Comparison of ENCODE assay signal across 8 cellular contexts in genomic region chr7:55365680-55366460, GRCh38. TPM values are rescaled to one million over a fixed set of nuclear protein-coding genes. Genes with fewer than 3 reads are reported as not detected.
DNase-seq lines count a peak whose midpoint lies in the region; ATAC-seq and TF ChIP-seq lines count a peak whose summit lies in the region.

No MANE protein-coding gene starts in this region.

- H3K27me3 Mint-ChIP-seq in H9 (ENCODE audit: low read depth) (no peaks in the 10 kb centered on the region; the same call in 1 of the 2 replicates), neural progenitor cell (ENCODE audit: insufficient read depth, low read depth) (peaks cover 6% of the 10 kb centered on the region)

- peaks cover 4% of the 10 kb centered on the region for H3K23me2 ChIP-seq in H9 (ENCODE audit: insufficient read length, low read depth, low read length, poor library complexity, severe bottlenecking)

- H2BK12ac ChIP-seq in H9 (ENCODE audit: insufficient read length, low read depth, low read length), result no peak overlapping the region

- H4K91ac ChIP-seq in H9 (ENCODE audit: insufficient read length, low read depth, low read length), result no peak overlapping the region

- H3K4me3 ChIP-seq in Loucy (ENCODE audit: low read length, poor library complexity, severe bottlenecking) (peak overlapping the region; percentile 96), neural progenitor cell (peak overlapping the region; percentile 93), stomach smooth muscle (ENCODE audit: low read length in 2 of 2) (peak overlapping the region; percentile 96 to 100)

- DNase-seq in GDM1 (lab: John Stamatoyannopoulos, UW) (peak; percentile 94), H9 (peak; percentile 93), SHP77 (lab: John Stamatoyannopoulos, UW) (peak; percentile 89 to 94), activated gamma-delta T cell treated with Interleukin-2 at 50 U/mL for 16 hours (peak; percentile 93), foreskin keratinocyte (peak; percentile 92 to 96), neural progenitor cell (ENCODE audit: low spot score) (peak; percentile 97)

- no peaks in the 10 kb centered on the region; the same call in 1 of the 2 replicates for H3K79me2 ChIP-seq in H9 (ENCODE audit: insufficient read depth, low read length)
- peaks cover 26% of the 10 kb centered on the region for H3K79me2 ChIP-seq in Loucy (ENCODE audit: insufficient read depth, low read length)
- H3K79me2 ChIP-seq in neural progenitor cell (ENCODE audit: low read depth), result no peaks in the 10 kb centered on the region

- H3K4me2 ChIP-seq in H9 (ENCODE audit: insufficient read depth, insufficient read length, low read length) (peak overlapping the region; percentile 90), Loucy (ENCODE audit: low read depth, low read length, poor library complexity, severe bottlenecking) (peak overlapping the region; percentile 95), neural progenitor cell (peak overlapping the region; percentile 83)

- no peak overlapping the region for H2BK120ac ChIP-seq in H9 (ENCODE audit: low read depth, low read length, poor library complexity, severe bottlenecking)

- H4K5ac ChIP-seq in H9 (ENCODE audit: insufficient read length, low read depth, low read length), result peak overlapping the region; percentile 95

- H3K9ac ChIP-seq in H9 (ENCODE audit: extremely low read depth, insufficient read length, low read length), result peak overlapping the region; percentile 98
- H3K9ac ChIP-seq in Loucy (ENCODE audit: low read depth, low read length, poor library complexity, severe bottlenecking), result peak overlapping the region; percentile 97
- peak overlapping the region; percentile 98 for H3K9ac ChIP-seq in neural progenitor cell
- peak overlapping the region; percentile 99 to 100 for H3K9ac ChIP-seq in stomach smooth muscle (ENCODE audit: low read length in 2 of 2)

- peak overlapping the region; percentile 90 to 93 for H3K4me3 Mint-ChIP-seq in H9
- peak overlapping the region; percentile 95 for H3K4me3 Mint-ChIP-seq in neural progenitor cell

- H3K27me3 ChIP-seq in H9 (ENCODE audit: insufficient read depth, low read length) (no peaks in the 10 kb centered on the region), Loucy (ENCODE audit: insufficient read depth, low read length, poor library complexity, severe bottlenecking) (no peaks in the 10 kb centered on the region), foreskin keratinocyte (no peaks in the 10 kb centered on the region), neural progenitor cell (no peaks in the 10 kb centered on the region), stomach smooth muscle (ENCODE audit: control insufficient read depth in 1 of 2, insufficient read depth in 2 of 2, low read length in 2 of 2) (peaks cover 0 to 2% of the 10 kb centered on the region in 2 donors)

- no peak overlapping the region for H3T11ph ChIP-seq in H9 (ENCODE audit: low read length)

- no peak overlapping the region for H2AK5ac ChIP-seq in H9 (ENCODE audit: insufficient read length, low read length)

- H3K27ac Mint-ChIP-seq in H9 (peak overlapping the region; percentile 94 to 99 (median 98)), neural progenitor cell (peak overlapping the region; percentile 99)

- no peak overlapping the region for H3K56ac ChIP-seq in H9 (ENCODE audit: insufficient read length, low read depth, low read length)

- H3K36me3 Mint-ChIP-seq in H9 (ENCODE audit: insufficient read depth in 1 of 3, low read depth in 3 of 3) (peaks cover 0 to 2% (median 1%) of the 10 kb centered on the region in 3 experiments; a peak in 1 of 7 replicates), neural progenitor cell (peaks cover 8% of the 10 kb centered on the region)

- H3K9me3 ChIP-seq in H9 (ENCODE audit: control insufficient read depth, low read depth, low read length) (no peaks in the 10 kb centered on the region), Loucy (ENCODE audit: insufficient read depth, low read depth, low read length) (no peaks in the 10 kb centered on the region), neural progenitor cell (ENCODE audit: low read depth) (no peaks in the 10 kb centered on the region), stomach smooth muscle (ENCODE audit: control insufficient read depth in 2 of 2, low read length in 2 of 2) (no peaks in the 10 kb centered on the region)

- peak overlapping the region; percentile 91 for H3K18ac ChIP-seq in H9 (ENCODE audit: insufficient read length, low read depth, low read length)

- no peak overlapping the region for H2BK15ac ChIP-seq in H9 (ENCODE audit: low read depth, low read length)

- H3K36me3 ChIP-seq in Loucy (ENCODE audit: insufficient read depth, low read length) (no peaks in the 10 kb centered on the region), neural progenitor cell (no peaks in the 10 kb centered on the region), stomach smooth muscle (ENCODE audit: control insufficient read depth in 2 of 2, insufficient read depth in 2 of 2, low read length in 2 of 2) (no peaks in the 10 kb centered on the region)

- no peaks in the 10 kb centered on the region for H4K20me1 ChIP-seq in H9 (ENCODE audit: control insufficient read depth, insufficient read depth, insufficient read length)
- H4K20me1 ChIP-seq in Loucy (ENCODE audit: insufficient read depth, low read length, poor library complexity, severe bottlenecking), result no peaks in the 10 kb centered on the region
- no peaks in the 10 kb centered on the region for H4K20me1 ChIP-seq in neural progenitor cell (ENCODE audit: low read depth)

- no peaks in the 10 kb centered on the region for H3K4me1 ChIP-seq in H9 (ENCODE audit: insufficient read depth, low read length)
- peaks cover 20% of the 10 kb centered on the region for H3K4me1 ChIP-seq in Loucy (ENCODE audit: insufficient read depth, low read length, poor library complexity, severe bottlenecking)
- H3K4me1 ChIP-seq in foreskin keratinocyte, result no peaks in the 10 kb centered on the region
- H3K4me1 ChIP-seq in neural progenitor cell, result peaks cover 6% of the 10 kb centered on the region
- peaks cover 19% of the 10 kb centered on the region for H3K4me1 ChIP-seq in stomach smooth muscle (ENCODE audit: control insufficient read depth, insufficient read depth, low read length)

- H3K23ac ChIP-seq in H9 (ENCODE audit: insufficient read length, low read depth, low read length), result peak overlapping the region; percentile 95

- H3K9me3 Mint-ChIP-seq in H9 (no peaks in the 10 kb centered on the region), neural progenitor cell (no peaks in the 10 kb centered on the region)

- ATAC-seq in foreskin keratinocyte, result peak; percentile 87

- H3K4me1 Mint-ChIP-seq in H9 (peaks cover 23 to 28% of the 10 kb centered on the region in 2 experiments), neural progenitor cell (peaks cover 37% of the 10 kb centered on the region)

- H3K79me1 ChIP-seq in H9 (ENCODE audit: insufficient read depth, low read depth, low read length, poor library complexity, severe bottlenecking), result no peaks in the 10 kb centered on the region

- H2BK20ac ChIP-seq in H9 (ENCODE audit: low read depth, low read length, poor library complexity, severe bottlenecking), result no peak overlapping the region

- peak overlapping the region; percentile 96 for H4K8ac ChIP-seq in H9 (replicated peaks; ENCODE audit: insufficient read length, low read depth, low read length)

- no peaks in the 10 kb centered on the region for H3K9me2 ChIP-seq in Loucy (replicated peaks; ENCODE audit: low read depth, low read length)

- no CpG with 5 or more reads among the region's 99 CpGs for WGBS in H9 (ENCODE audit: extremely low coverage, insufficient read length, low lambda C conversion rate)

- H2BK5ac ChIP-seq in H9 (ENCODE audit: insufficient read length, low read length), result peak overlapping the region; percentile 8

- TF ChIP-seq CTCF in H9 (conservative IDR thresholded peaks at IDR 0.05) (peak; percentile 47; the same call in 2 of the 3 replicates), Loucy (conservative IDR thresholded peaks at IDR 0.05; ENCODE audit: low read length) (no peak), foreskin keratinocyte (conservative IDR thresholded peaks at IDR 0.05) (peak; percentile 55), neural progenitor cell (IDR thresholded peaks at IDR 0.05) (peak; percentile 45)

- peak overlapping the region; percentile 76 for H3K27ac ChIP-seq in H9 (ENCODE audit: insufficient read length, low read depth, low read length)
- H3K27ac ChIP-seq in foreskin keratinocyte, result peak overlapping the region; percentile 98
- H3K27ac ChIP-seq in neural progenitor cell, result peak overlapping the region; percentile 99
- H3K27ac ChIP-seq in stomach smooth muscle (ENCODE audit: low read length), result peak overlapping the region; percentile 98

- H3K14ac ChIP-seq in H9 (ENCODE audit: insufficient read depth, low read length), result peak overlapping the region; percentile 98

- H2AFZ ChIP-seq in H9 (ENCODE audit: low read length) (no peak overlapping the region), Loucy (ENCODE audit: low read length) (peak overlapping the region; percentile 98), neural progenitor cell (replicated peaks) (peak overlapping the region; percentile 88)

- no peak overlapping the region; the same call in 1 of the 2 replicates for H3K4ac ChIP-seq in H9 (ENCODE audit: low read depth, low read length)

- no peaks in the 10 kb centered on the region for H3F3A ChIP-seq in Loucy (ENCODE audit: low read depth)
- peaks cover 13% of the 10 kb centered on the region for H3F3A ChIP-seq in neural progenitor cell (ENCODE audit: low read depth)

RNA-seq across cellular contexts. Expression of gene LANCL2, which starts 0.7 kb away (rescaled TPM):
- total RNA-seq in H9 (2021) (26.4 and 30.4 TPM in 2 replicates), foreskin keratinocyte (8.8 and 9.4 TPM in 2 replicates), neural progenitor cell (ENCODE audit: low replicate concordance) (7.1 and 7.3 TPM in 2 replicates)
- polyA plus RNA-seq in foreskin keratinocyte, result 7.0 and 7.8 TPM in 2 replicates

Comparison
In these comparisons a context has a peak if more than half of its experiments do, and no peak if none do; other contexts are left out.
1. Peak in every context shown above with its lines: DNase-seq, ATAC-seq, H3K4me3 ChIP-seq and H3K27ac ChIP-seq.